10 cellular contexts compared by ENCODE assay signal in the genomic region with DNA sequence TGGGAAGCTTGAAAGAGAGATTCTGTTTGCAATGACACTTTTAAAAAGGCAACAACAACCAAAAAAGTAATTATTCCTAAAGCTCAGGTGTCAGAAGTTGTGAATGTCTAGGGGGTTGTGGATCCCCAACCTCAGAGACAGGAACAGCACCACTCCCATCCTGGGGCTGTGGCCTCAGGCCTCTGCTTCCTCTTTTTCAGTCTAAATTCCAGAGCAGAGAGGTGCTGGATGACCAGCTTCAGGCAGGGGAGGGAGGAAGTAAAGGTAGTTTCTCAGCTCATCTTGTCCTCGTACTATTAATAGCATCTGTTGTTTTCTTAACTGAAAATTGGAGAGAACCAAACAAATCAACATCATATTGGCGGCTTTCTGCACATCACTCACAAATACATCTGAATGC. TPM values are rescaled to one million over a fixed set of nuclear protein-coding genes. Genes with fewer than 3 reads are reported as not detected.
DNase-seq lines count a peak whose midpoint lies in the region; ATAC-seq and TF ChIP-seq lines count a peak whose summit lies in the region.
"Had no signal": no experiment of that assay in that cellular context is flagged by ENCODE, and none has a peak within 500 bp of the region (broad histone marks: within the 10 kb centered on the region; RNA-seq: fewer than 3 reads in every experiment).

No MANE protein-coding gene starts in this region.

- no peaks in the 10 kb centered on the region for H3K9me3 Mint-ChIP-seq in progenitor cell of endocrine pancreas (ENCODE audit: low read depth)

- peak overlapping the region; percentile 92 for H3K9ac ChIP-seq in SK-N-SH

- peak overlapping the region; percentile 81 to 100; a peak in 3 of 4 replicates for H3K27ac ChIP-seq in SK-N-SH (ENCODE audit: low read depth in 2 of 2, low read length in 1 of 2)
- H3K27ac ChIP-seq in epithelial cell of prostate, result peak overlapping the region; percentile 98
- H3K27ac ChIP-seq in stomach, result peak overlapping the region in 3 of 5 donors; percentile 56 to 60 (median 58)
- H3K27ac ChIP-seq: neutrophil had no signal

- CTCF ChIA-PET in SK-N-SH (lab: Yijun Ruan, JAX), result interaction anchor here (0.8 to 1.4 kb wide), 2 partner anchors 10 to 26 kb away, joined by 3 to 4 read pairs; no protein-coding TSS in a partner anchor

- no peak for TF ChIP-seq RAD21 in SK-N-SH (IDR thresholded peaks at IDR 0.05; ENCODE audit: low read length)

- WGBS in SK-N-SH (ENCODE audit: low lambda C conversion rate), result 21% methylated on average over 2 of the region's 2 CpGs
- 58 to 82% (median 66%) methylated on average over 2 of the region's 2 CpGs for WGBS in stomach, 5 donors

- POLR2A ChIA-PET in SK-N-SH (lab: Yijun Ruan, JAX), result no interaction called here

- no peak for DNase-seq in SK-N-SH
- peak; percentile 49 for DNase-seq in OCI-M1 (lab: John Stamatoyannopoulos, UW)
- no peak for DNase-seq in epithelial cell of prostate (ENCODE audit: low read depth, low spot score)
- no peak for DNase-seq in stomach
- DNase-seq in DMS 273 (lab: John Stamatoyannopoulos, UW; ENCODE audit: unreplicated experiment), result no peak
- no peak for DNase-seq in progenitor cell of endocrine pancreas (ENCODE audit: low spot score, unreplicated experiment)
- DNase-seq: stimulated activated CD4-positive, alpha-beta T cell treated with anti-CD3 and anti-CD28 coated beads, Interleukin-2, amount 100 ng/mL, for 48 hours had no signal

- peaks cover 10% of the 10 kb centered on the region for H3K4me1 Mint-ChIP-seq in progenitor cell of endocrine pancreas (ENCODE audit: low read depth)

- TF ChIP-seq CTCF in SK-N-SH (IDR thresholded peaks at IDR 0.05) (no peak), stomach (IDR thresholded peaks at IDR 0.05) (no peak), progenitor cell of endocrine pancreas (IDR thresholded peaks at IDR 0.05; ENCODE audit: unreplicated experiment) (no peak)

- H3F3A ChIP-seq in SK-N-SH (replicated peaks; ENCODE audit: insufficient read depth), result peaks cover 88% of the 10 kb centered on the region

- H2AFZ ChIP-seq in SK-N-SH (ENCODE audit: low read depth), result no peak overlapping the region

- peaks cover 97% of the 10 kb centered on the region for H3K79me2 ChIP-seq in SK-N-SH (ENCODE audit: insufficient read depth)

- peak overlapping the region; percentile 92 for H3K4me2 ChIP-seq in SK-N-SH

- peaks cover 13% of the 10 kb centered on the region; the same call in 1 of the 2 replicates for H4K20me1 ChIP-seq in SK-N-SH (ENCODE audit: insufficient read depth)

- peaks cover 9 to 75% of the 10 kb centered on the region in 2 experiments for H3K4me1 ChIP-seq in SK-N-SH (ENCODE audit: control insufficient read depth in 1 of 2, insufficient read depth in 2 of 2, low read depth in 1 of 2, low read length in 1 of 2)
- peaks cover 16 to 64% (median 37%) of the 10 kb centered on the region in 4 donors for H3K4me1 ChIP-seq in stomach

- H3K36me3 ChIP-seq in SK-N-SH (replicated peaks in 1 of 2; ENCODE audit: control insufficient read depth in 1 of 2, insufficient read depth in 2 of 2, low read length in 1 of 2) (peaks cover 10 to 23% of the 10 kb centered on the region in 2 experiments), stomach (no peaks in the 10 kb centered on the region)
- H3K36me3 ChIP-seq: neutrophil had no signal

- H3K27me3 ChIP-seq in SK-N-SH (ENCODE audit: insufficient read depth) (no peaks in the 10 kb centered on the region), stomach (no peaks in the 10 kb centered on the region)

- TF ChIP-seq EP300 in SK-N-SH (IDR thresholded peaks at IDR 0.05; ENCODE audit: borderline replicate concordance in 1 of 2, low read depth in 1 of 2, low read length in 1 of 2), result no peak
- TF ChIP-seq EP300 in stomach (IDR thresholded peaks at IDR 0.05), result no peak

- no peaks in the 10 kb centered on the region for H3K9me3 ChIP-seq in SK-N-SH
- H3K9me3 ChIP-seq in stomach, result no peaks in the 10 kb centered on the region
- H3K9me3 ChIP-seq: neutrophil had no signal

- H3K36me3 Mint-ChIP-seq in progenitor cell of endocrine pancreas (ENCODE audit: insufficient read depth), result no peaks in the 10 kb centered on the region

- ATAC-seq in SK-N-SH treated with all-trans-retinoic acid at 6 μM for 48 hours (no peak), GM19328 (IDR thresholded peaks at IDR 0.05; ENCODE audit: unreplicated experiment) (no peak)

- no peaks in the 10 kb centered on the region for H3K27me3 Mint-ChIP-seq in progenitor cell of endocrine pancreas

- H3K4me3 Mint-ChIP-seq in progenitor cell of endocrine pancreas (ENCODE audit: low read depth), result no peak overlapping the region

- intact Hi-C loops in stomach (cut with DNase I; ENCODE audit: low total_unique reads), result no loop called here

- H3K4me3 ChIP-seq in SK-N-SH (ENCODE audit: low read depth in 2 of 2, low read length in 1 of 2), result no peak overlapping the region
- H3K4me3 ChIP-seq in stomach, result no peak overlapping the region

- H3K9me2 ChIP-seq in SK-N-SH, result no peaks in the 10 kb centered on the region

- no peak overlapping the region for H3K27ac Mint-ChIP-seq in progenitor cell of endocrine pancreas

- TF ChIP-seq POLR2A in stomach (IDR thresholded peaks at IDR 0.05), result no peak

TF ChIP-seq in SK-N-SH, 30 proteins besides CTCF, POLR2A, EP300 and RAD21:
- TF ChIP-seq, protein P1, sequence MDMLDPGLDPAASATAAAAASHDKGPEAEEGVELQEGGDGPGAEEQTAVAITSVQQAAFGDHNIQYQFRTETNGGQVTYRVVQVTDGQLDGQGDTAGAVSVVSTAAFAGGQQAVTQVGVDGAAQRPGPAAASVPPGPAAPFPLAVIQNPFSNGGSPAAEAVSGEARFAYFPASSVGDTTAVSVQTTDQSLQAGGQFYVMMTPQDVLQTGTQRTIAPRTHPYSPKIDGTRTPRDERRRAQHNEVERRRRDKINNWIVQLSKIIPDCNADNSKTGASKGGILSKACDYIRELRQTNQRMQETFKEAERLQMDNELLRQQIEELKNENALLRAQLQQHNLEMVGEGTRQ (IDR thresholded peaks at IDR 0.05; ENCODE audit: borderline replicate concordance, low read depth, low read length), result no peak
- TF ChIP-seq NRF1 (IDR thresholded peaks at IDR 0.05; ENCODE audit: low read depth, low read length), result no peak
- TF ChIP-seq SMC3 (IDR thresholded peaks at IDR 0.05; ENCODE audit: low read depth, low read length), result no peak
- no peak for TF ChIP-seq EZH2phosphoT487 (IDR thresholded peaks at IDR 0.05; ENCODE audit: borderline replicate concordance, low read depth)
- TF ChIP-seq SIN3A (IDR thresholded peaks at IDR 0.05; ENCODE audit: borderline replicate concordance, low read depth, low read length), result no peak

TF ChIP-seq in SK-N-SH treated with all-trans-retinoic acid at 6 μM for 48 hours, 23 proteins besides CTCF, POLR2A, EP300 and RAD21 (continues in another document):
- TF ChIP-seq ZNF565 (CRISPR knock-in tag; conservative IDR thresholded peaks at IDR 0.05; ENCODE audit: low read depth) (no peak), RARB (CRISPR knock-in tag; IDR thresholded peaks at IDR 0.05) (no peak), ZNF8 (CRISPR knock-in tag; IDR thresholded peaks at IDR 0.05) (no peak), TOX (CRISPR knock-in tag; IDR thresholded peaks at IDR 0.05; ENCODE audit: borderline replicate concordance) (no peak), GLIS3 (CRISPR knock-in tag; IDR thresholded peaks at IDR 0.05) (no peak), SNAI2 (CRISPR knock-in tag; IDR thresholded peaks at IDR 0.05) (no peak), CSDC2 (CRISPR knock-in tag; IDR thresholded peaks at IDR 0.05) (no peak), PPARA (CRISPR knock-in tag; IDR thresholded peaks at IDR 0.05; ENCODE audit: borderline replicate concordance) (no peak), OSR1 (CRISPR knock-in tag; IDR thresholded peaks at IDR 0.05) (no peak)
- TF ChIP-seq, protein P2, sequence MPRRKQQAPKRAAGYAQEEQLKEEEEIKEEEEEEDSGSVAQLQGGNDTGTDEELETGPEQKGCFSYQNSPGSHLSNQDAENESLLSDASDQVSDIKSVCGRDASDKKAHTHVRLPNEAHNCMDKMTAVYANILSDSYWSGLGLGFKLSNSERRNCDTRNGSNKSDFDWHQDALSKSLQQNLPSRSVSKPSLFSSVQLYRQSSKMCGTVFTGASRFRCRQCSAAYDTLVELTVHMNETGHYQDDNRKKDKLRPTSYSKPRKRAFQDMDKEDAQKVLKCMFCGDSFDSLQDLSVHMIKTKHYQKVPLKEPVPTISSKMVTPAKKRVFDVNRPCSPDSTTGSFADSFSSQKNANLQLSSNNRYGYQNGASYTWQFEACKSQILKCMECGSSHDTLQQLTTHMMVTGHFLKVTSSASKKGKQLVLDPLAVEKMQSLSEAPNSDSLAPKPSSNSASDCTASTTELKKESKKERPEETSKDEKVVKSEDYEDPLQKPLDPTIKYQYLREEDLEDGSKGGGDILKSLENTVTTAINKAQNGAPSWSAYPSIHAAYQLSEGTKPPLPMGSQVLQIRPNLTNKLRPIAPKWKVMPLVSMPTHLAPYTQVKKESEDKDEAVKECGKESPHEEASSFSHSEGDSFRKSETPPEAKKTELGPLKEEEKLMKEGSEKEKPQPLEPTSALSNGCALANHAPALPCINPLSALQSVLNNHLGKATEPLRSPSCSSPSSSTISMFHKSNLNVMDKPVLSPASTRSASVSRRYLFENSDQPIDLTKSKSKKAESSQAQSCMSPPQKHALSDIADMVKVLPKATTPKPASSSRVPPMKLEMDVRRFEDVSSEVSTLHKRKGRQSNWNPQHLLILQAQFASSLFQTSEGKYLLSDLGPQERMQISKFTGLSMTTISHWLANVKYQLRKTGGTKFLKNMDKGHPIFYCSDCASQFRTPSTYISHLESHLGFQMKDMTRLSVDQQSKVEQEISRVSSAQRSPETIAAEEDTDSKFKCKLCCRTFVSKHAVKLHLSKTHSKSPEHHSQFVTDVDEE (CRISPR knock-in tag; IDR thresholded peaks at IDR 0.05), result no peak
- TF ChIP-seq, protein P3, sequence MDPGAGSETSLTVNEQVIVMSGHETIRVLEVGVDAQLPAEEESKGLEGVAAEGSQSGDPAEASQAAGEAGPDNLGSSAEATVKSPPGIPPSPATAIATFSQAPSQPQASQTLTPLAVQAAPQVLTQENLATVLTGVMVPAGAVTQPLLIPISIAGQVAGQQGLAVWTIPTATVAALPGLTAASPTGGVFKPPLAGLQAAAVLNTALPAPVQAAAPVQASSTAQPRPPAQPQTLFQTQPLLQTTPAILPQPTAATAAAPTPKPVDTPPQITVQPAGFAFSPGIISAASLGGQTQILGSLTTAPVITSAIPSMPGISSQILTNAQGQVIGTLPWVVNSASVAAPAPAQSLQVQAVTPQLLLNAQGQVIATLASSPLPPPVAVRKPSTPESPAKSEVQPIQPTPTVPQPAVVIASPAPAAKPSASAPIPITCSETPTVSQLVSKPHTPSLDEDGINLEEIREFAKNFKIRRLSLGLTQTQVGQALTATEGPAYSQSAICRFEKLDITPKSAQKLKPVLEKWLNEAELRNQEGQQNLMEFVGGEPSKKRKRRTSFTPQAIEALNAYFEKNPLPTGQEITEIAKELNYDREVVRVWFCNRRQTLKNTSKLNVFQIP (CRISPR knock-in tag; IDR thresholded peaks at IDR 0.05; ENCODE audit: borderline replicate concordance, low read depth), result no peak

RNA-seq across cellular contexts. Expression of a gene that starts 8.3 kb away (rescaled TPM):
- 443 and 528 TPM in 2 replicates for polyA plus RNA-seq in SK-N-SH (2012; rRNA removed)
- polyA plus RNA-seq in SK-N-SH (2012; cell fraction: cytosol; rRNA removed), result 569 and 615 TPM in 2 replicates
- 256 and 330 TPM in 2 replicates for polyA plus RNA-seq in SK-N-SH (2012; cell fraction: nucleus; rRNA removed)
- total RNA-seq in stomach, result 10 to 100 TPM in 3 of 5 donors, 1 to 10 TPM in 2; 6.8 to 18.8 (median 16.0) TPM
- 1 to 10 TPM; 2.9 to 4.1 (median 2.9) TPM for polyA plus RNA-seq in stomach
- 31.9 and 38.2 TPM in 2 replicates for total RNA-seq in progenitor cell of endocrine pancreas
